In genomic region chr1:151009674-151010345, GRCh38 we compare ENCODE assay signal across 10 cellular contexts. TPM values are rescaled to one million over a fixed set of nuclear protein-coding genes. Genes with fewer than 3 reads are reported as not detected.
DNase-seq lines count a peak whose midpoint lies in the region; ATAC-seq and TF ChIP-seq lines count a peak whose summit lies in the region.
"Had no signal": no experiment of that assay in that cellular context is flagged by ENCODE, and none has a peak within 500 bp of the region (broad histone marks: within the 10 kb centered on the region; RNA-seq: fewer than 3 reads in every experiment).

No MANE protein-coding gene starts in this region.

- H3K9me3 Mint-ChIP-seq in activated naive CD8-positive, alpha-beta T cell (ENCODE audit: low read depth) = no peaks in the 10 kb centered on the region

- intact Hi-C loops in cardiac septum (cut with DNase I) = no loop called here
- intact Hi-C loops in lower lobe of right lung (cut with DNase I) = no loop called here
- intact Hi-C loops in left lung (cut with DNase I) = no loop called here

- H3K27ac Mint-ChIP-seq in activated naive CD8-positive, alpha-beta T cell = peak overlapping the region; percentile 96

- no peaks in the 10 kb centered on the region for H3K27me3 ChIP-seq in cardiac muscle cell
- no peaks in the 10 kb centered on the region for H3K27me3 ChIP-seq in lower lobe of right lung (ENCODE audit: low read depth)
- no peaks in the 10 kb centered on the region for H3K27me3 ChIP-seq in upper lobe of left lung
- no peaks in the 10 kb centered on the region for H3K27me3 ChIP-seq in left lung

- H3K27me3 Mint-ChIP-seq in activated naive CD8-positive, alpha-beta T cell = no peaks in the 10 kb centered on the region

- ATAC-seq in lower lobe of right lung = no peak
- no peak for ATAC-seq in upper lobe of left lung (ENCODE audit: low FRiP score in 2 of 2)
- ATAC-seq in left lung = no peak

- no peak for DNase-seq in cardiac muscle cell (ENCODE audit: low read depth in 1 of 2, low spot score in 1 of 2)
- DNase-seq in cardiac septum (ENCODE audit: low spot score) = no peak
- no peak for DNase-seq in lower lobe of right lung
- DNase-seq in upper lobe of left lung = no peak
- no peak for DNase-seq in AG08395 (ENCODE audit: low spot score)
- no peak for DNase-seq in left lung
- DNase-seq in NCI-H1092 treated with DMSO at 0.1 percent for 48 hours (lab: John Stamatoyannopoulos, UW) = no peak
- DNase-seq: COR-L47 had no signal

- H3K4me3 Mint-ChIP-seq in activated naive CD8-positive, alpha-beta T cell = peak overlapping the region; percentile 98

- H3K4me1 Mint-ChIP-seq in activated naive CD8-positive, alpha-beta T cell (ENCODE audit: low read depth) = peaks cover 74% of the 10 kb centered on the region

- H3K36me3 Mint-ChIP-seq in activated naive CD8-positive, alpha-beta T cell = peaks cover 2% of the 10 kb centered on the region

- WGBS in upper lobe of left lung, 2 donors = 97 to 98% methylated on average over 8 of the region's 8 CpGs

- TF ChIP-seq CTCF in cardiac muscle cell (IDR thresholded peaks at IDR 0.05; ENCODE audit: low read depth, low read length) = no peak
- no peak for TF ChIP-seq CTCF in lower lobe of right lung (IDR thresholded peaks at IDR 0.05)
- no peak for TF ChIP-seq CTCF in upper lobe of left lung (IDR thresholded peaks at IDR 0.05)
- TF ChIP-seq CTCF in left lung (IDR thresholded peaks at IDR 0.05) = no peak

- no peaks in the 10 kb centered on the region for H3K36me3 ChIP-seq in cardiac muscle cell
- no peaks in the 10 kb centered on the region for H3K36me3 ChIP-seq in lower lobe of right lung
- H3K36me3 ChIP-seq in upper lobe of left lung = no peaks in the 10 kb centered on the region
- no peaks in the 10 kb centered on the region for H3K36me3 ChIP-seq in left lung

- H3K27ac ChIP-seq in cardiac muscle cell (no peak overlapping the region), lower lobe of right lung (no peak overlapping the region), upper lobe of left lung (peak overlapping the region in 3 of 4 donors; percentile 93 to 96 (median 93)), left lung (peak overlapping the region in 1 of 2 donors; percentile 94)

- H3K4me1 ChIP-seq in cardiac muscle cell (ENCODE audit: low read depth) = peaks cover 62% of the 10 kb centered on the region
- peaks cover 72% of the 10 kb centered on the region for H3K4me1 ChIP-seq in lower lobe of right lung
- peaks cover 49 to 80% (median 64%) of the 10 kb centered on the region in 4 donors for H3K4me1 ChIP-seq in upper lobe of left lung
- H3K4me1 ChIP-seq in left lung = peaks cover 34 to 67% of the 10 kb centered on the region in 2 donors

- TF ChIP-seq POLR2A in upper lobe of left lung (IDR thresholded peaks at IDR 0.05) = no peak

- TF ChIP-seq EP300 in upper lobe of left lung (IDR thresholded peaks at IDR 0.05) = no peak

- H3K4me3 ChIP-seq in cardiac muscle cell (peak overlapping the region; percentile 59), lower lobe of right lung (peak overlapping the region; percentile 78), upper lobe of left lung (peak overlapping the region in 1 of 4 donors; percentile 77), left lung (peak overlapping the region in 1 of 2 donors; percentile 65)

- H3K9me3 ChIP-seq in cardiac muscle cell (ENCODE audit: low read depth) (no peaks in the 10 kb centered on the region), lower lobe of right lung (no peaks in the 10 kb centered on the region), upper lobe of left lung (no peaks in the 10 kb centered on the region), left lung (no peaks in the 10 kb centered on the region)

RNA-seq across cellular contexts. Expression of gene PRUNE1, which starts 1.6 kb away (rescaled TPM):
- total RNA-seq in cardiac muscle cell = 44.1 and 51.6 TPM in 2 replicates
- polyA plus RNA-seq in cardiac muscle cell = 52.2 and 67.3 TPM in 2 replicates
- total RNA-seq in cardiac septum = 31.0 TPM
- total RNA-seq in lower lobe of right lung = 21.4 TPM
- total RNA-seq in upper lobe of left lung = 10 to 100 TPM; 16.3 to 28.3 (median 21.2) TPM
- total RNA-seq in left lung = 10 to 100 TPM; 15.1 to 18.1 TPM

RNA-seq across cellular contexts. Expression of gene MINDY1, which starts 3.1 kb away (rescaled TPM):
- total RNA-seq in cardiac muscle cell (29.3 and 35.6 TPM in 2 replicates), cardiac septum (49.1 TPM), lower lobe of right lung (27.8 TPM), upper lobe of left lung (10 to 100 TPM; 14.5 to 34.3 (median 26.9) TPM), left lung (10 to 100 TPM; 26.0 to 32.9 TPM)
- polyA plus RNA-seq in cardiac muscle cell = 11.5 and 18.9 TPM in 2 replicates

RNA-seq across cellular contexts. Expression of gene BNIPL, which starts 26.6 kb away (rescaled TPM):
- total RNA-seq in cardiac muscle cell (0.66 and 1.3 TPM in 2 replicates), cardiac septum (0.32 TPM), lower lobe of right lung (8.2 TPM), upper lobe of left lung (100 to 1,000 TPM in 1 of 6 donors, 10 to 100 TPM in 2, 1 to 10 TPM in 3; 2.3 to 213 (median 11.7) TPM), left lung (1 to 10 TPM; 3.5 to 5.9 TPM)
- 0.65 and 1.3 TPM in 2 replicates for polyA plus RNA-seq in cardiac muscle cell
- total RNA-seq: mesenteric fat pad had no signal

RNA-seq across cellular contexts. Expression of gene ANXA9, which starts 27.7 kb away (rescaled TPM):
- 0.21 and 1.7 TPM in 2 replicates for total RNA-seq in cardiac muscle cell
- 1.4 and 2.0 TPM in 2 replicates for polyA plus RNA-seq in cardiac muscle cell
- total RNA-seq in cardiac septum = 0.16 TPM
- total RNA-seq in lower lobe of right lung = 0.68 TPM
- total RNA-seq in upper lobe of left lung = 1 to 10 TPM in 4 of 6 donors, under 1 TPM in 1, not detected in 1; 0.67 to 5.2 (median 1.2) TPM
- 1 to 10 TPM; 1.1 to 2.4 TPM for total RNA-seq in left lung

RNA-seq across cellular contexts. Expression of gene CERS2, which starts 35.2 kb away (rescaled TPM):
- total RNA-seq in cardiac muscle cell (64.7 and 65.0 TPM in 2 replicates), cardiac septum (76.0 TPM), lower lobe of right lung (297 TPM), upper lobe of left lung (100 to 1,000 TPM in 5 of 6 donors, 10 to 100 TPM in 1; 93.2 to 322 (median 204) TPM), left lung (100 to 1,000 TPM; 325 to 359 TPM)
- polyA plus RNA-seq in cardiac muscle cell = 119 and 124 TPM in 2 replicates

Comparison
In these comparisons a context has a peak if more than half of its experiments do, and no peak if none do; other contexts are left out.
1. H3K27ac ChIP-seq: peak in upper lobe of left lung (3 of 4); none in cardiac muscle cell (single experiment) and lower lobe of right lung (single experiment).